Comparison of ENCODE assay signal across 14 cellular contexts in genomic region chr11:117183724-117184349, GRCh38. TPM values are rescaled to one million over a fixed set of nuclear protein-coding genes. Genes with fewer than 3 reads are reported as not detected.
A peak's percentile ranks its signal among the peaks of the same experiment; 100 is the strongest.
DNase-seq lines count a peak whose midpoint lies in the region; ATAC-seq and TF ChIP-seq lines count a peak whose summit lies in the region.
"Had no signal": no experiment of that assay in that cellular context is flagged by ENCODE, and none has a peak within 500 bp of the region (broad histone marks: within the 10 kb centered on the region; RNA-seq: fewer than 3 reads in every experiment).

No MANE protein-coding gene starts in this region.

- no peak overlapping the region for H3K27ac Mint-ChIP-seq in activated naive CD8-positive, alpha-beta T cell treated with anti-CD3 and anti-CD28 coated beads, Interleukin-2, amount 10 ng/mL, durations not matched to agents 7 days and 5 days
- no peak overlapping the region for H3K27ac Mint-ChIP-seq in activated naive CD8-positive, alpha-beta T cell treated with anti-CD3 and anti-CD28 coated beads for 36 hours
- H3K27ac Mint-ChIP-seq in endodermal cell = no peak overlapping the region

- no peak for ATAC-seq in activated naive CD8-positive, alpha-beta T cell treated with anti-CD3 and anti-CD28 coated beads, Interleukin-2, amount 10 ng/mL, durations not matched to agents 7 days and 5 days (ENCODE audit: low read depth)

- TF ChIP-seq CTCF in endodermal cell (conservative IDR thresholded peaks at IDR 0.05) (no peak), testis (IDR thresholded peaks at IDR 0.05) (no peak)

- intact Hi-C loops in testis (cut with DNase I; ENCODE audit: low total_unique reads) = no loop called here

- H3K4me1 Mint-ChIP-seq in activated naive CD8-positive, alpha-beta T cell treated with anti-CD3 and anti-CD28 coated beads, Interleukin-2, amount 10 ng/mL, durations not matched to agents 7 days and 5 days = peaks cover 15% of the 10 kb centered on the region
- peaks cover 22% of the 10 kb centered on the region for H3K4me1 Mint-ChIP-seq in activated naive CD8-positive, alpha-beta T cell treated with anti-CD3 and anti-CD28 coated beads for 36 hours
- H3K4me1 Mint-ChIP-seq in endodermal cell = peaks cover 14% of the 10 kb centered on the region

- peaks cover 28% of the 10 kb centered on the region for H3K36me3 ChIP-seq in endodermal cell (ENCODE audit: control insufficient read depth, insufficient read depth, low read length)
- H3K36me3 ChIP-seq in testis (ENCODE audit: low read depth, missing control alignments) = no peaks in the 10 kb centered on the region

- WGBS in endodermal cell (ENCODE audit: insufficient coverage in 1 of 2, insufficient read length in 1 of 2), 2 experiments = 92 to 94% methylated on average over 7 to 11 of the region's 11 CpGs
- WGBS in testis, 2 donors = 89 to 92% methylated on average over 11 of the region's 11 CpGs

- H3K4me3 ChIP-seq in endodermal cell (ENCODE audit: low read length) = no peak overlapping the region
- H3K4me3 ChIP-seq in testis = no peak overlapping the region

- TF ChIP-seq POLR2A in testis (IDR thresholded peaks at IDR 0.05) = no peak

- H3K4me1 ChIP-seq in endodermal cell (ENCODE audit: control insufficient read depth, insufficient read depth, low read length) (no peaks in the 10 kb centered on the region), testis (peaks cover 30% of the 10 kb centered on the region)

- peak; percentile 12 for DNase-seq in activated naive CD8-positive, alpha-beta T cell treated with anti-CD3 and anti-CD28 coated beads, Interleukin-2, amount 10 ng/mL, durations not matched to agents 7 days and 5 days
- no peak for DNase-seq in activated naive CD8-positive, alpha-beta T cell treated with anti-CD3 and anti-CD28 coated beads for 36 hours
- DNase-seq in endodermal cell (peak; percentile 38), testis (peak; percentile 9), NCI-H524 (lab: John Stamatoyannopoulos, UW) (no peak)
- no peak for DNase-seq in stimulated activated CD4-positive, alpha-beta T cell treated with anti-CD3 and anti-CD28 coated beads, Interleukin-2, amount 100 ng/mL, for 24 hours
- DNase-seq: activated CD4-positive, CD25-positive, alpha-beta regulatory T cell; DMS79; hippocampal formation; mesenchymal stem cell; NCI-H2081 treated with DMSO at 0.1 percent for 48 hours; stimulated activated CD4-positive, alpha-beta T cell treated with anti-CD3 and anti-CD28 coated beads, Interleukin-1b, Interleukin-23, amount 100 ng/mL, for 48 hours; stimulated activated naive CD4-positive, alpha-beta T cell had no signal

- H3K27me3 ChIP-seq in endodermal cell (ENCODE audit: control insufficient read depth, insufficient read depth, low read length, poor library complexity, severe bottlenecking) (no peaks in the 10 kb centered on the region), testis (no peaks in the 10 kb centered on the region)

- H3K9ac ChIP-seq in endodermal cell (ENCODE audit: extremely low read depth, low read length, poor library complexity, severe bottlenecking) = no peak overlapping the region

- H3K27me3 Mint-ChIP-seq in activated naive CD8-positive, alpha-beta T cell treated with anti-CD3 and anti-CD28 coated beads, Interleukin-2, amount 10 ng/mL, durations not matched to agents 7 days and 5 days = no peaks in the 10 kb centered on the region
- H3K27me3 Mint-ChIP-seq in activated naive CD8-positive, alpha-beta T cell treated with anti-CD3 and anti-CD28 coated beads for 36 hours = no peaks in the 10 kb centered on the region
- peaks cover 2% of the 10 kb centered on the region for H3K27me3 Mint-ChIP-seq in endodermal cell (ENCODE audit: insufficient read depth)

- POLR2A ChIA-PET in activated naive CD8-positive, alpha-beta T cell treated with anti-CD3 and anti-CD28 coated beads, Interleukin-2, amount 10 ng/mL, durations not matched to agents 7 days and 5 days (lab: Charles Lee) = no interaction called here

- H3K36me3 Mint-ChIP-seq in activated naive CD8-positive, alpha-beta T cell treated with anti-CD3 and anti-CD28 coated beads, Interleukin-2, amount 10 ng/mL, durations not matched to agents 7 days and 5 days = no peaks in the 10 kb centered on the region
- peaks cover 2% of the 10 kb centered on the region for H3K36me3 Mint-ChIP-seq in activated naive CD8-positive, alpha-beta T cell treated with anti-CD3 and anti-CD28 coated beads for 36 hours
- H3K36me3 Mint-ChIP-seq in endodermal cell (ENCODE audit: low read depth) = peaks cover 26% of the 10 kb centered on the region

- H3K9me3 ChIP-seq in endodermal cell (ENCODE audit: control insufficient read depth, low read length) (no peaks in the 10 kb centered on the region), testis (no peaks in the 10 kb centered on the region)

- no peaks in the 10 kb centered on the region for H3K9me3 Mint-ChIP-seq in activated naive CD8-positive, alpha-beta T cell treated with anti-CD3 and anti-CD28 coated beads, Interleukin-2, amount 10 ng/mL, durations not matched to agents 7 days and 5 days
- H3K9me3 Mint-ChIP-seq in activated naive CD8-positive, alpha-beta T cell treated with anti-CD3 and anti-CD28 coated beads for 36 hours = no peaks in the 10 kb centered on the region
- no peaks in the 10 kb centered on the region for H3K9me3 Mint-ChIP-seq in endodermal cell

- H3K27ac ChIP-seq in endodermal cell (ENCODE audit: low read depth, low read length) (no peak overlapping the region), testis (no peak overlapping the region)
- H3K27ac ChIP-seq: epithelial cell of prostate had no signal

- no peak overlapping the region for H3K4me3 Mint-ChIP-seq in activated naive CD8-positive, alpha-beta T cell treated with anti-CD3 and anti-CD28 coated beads, Interleukin-2, amount 10 ng/mL, durations not matched to agents 7 days and 5 days
- no peak overlapping the region for H3K4me3 Mint-ChIP-seq in activated naive CD8-positive, alpha-beta T cell treated with anti-CD3 and anti-CD28 coated beads for 36 hours
- no peak overlapping the region for H3K4me3 Mint-ChIP-seq in endodermal cell

RNA-seq across cellular contexts. Expression of gene SIDT2, which starts 5.3 kb away (rescaled TPM):
- total RNA-seq in activated naive CD8-positive, alpha-beta T cell treated with anti-CD3 and anti-CD28 coated beads, Interleukin-2, amount 10 ng/mL, durations not matched to agents 7 days and 5 days = 10 to 100 TPM; 34.9 to 35.0 TPM
- 1 to 10 TPM; 8.0 to 8.7 TPM for total RNA-seq in activated naive CD8-positive, alpha-beta T cell treated with anti-CD3 and anti-CD28 coated beads for 36 hours
- 10 to 100 TPM; 39.3 to 43.0 TPM for total RNA-seq in endodermal cell
- 23.7 TPM for polyA plus RNA-seq in endodermal cell (2013, experiment 1 of 2)
- 21.9 TPM for polyA plus RNA-seq in endodermal cell (2013, experiment 2 of 2)
- total RNA-seq in testis = 100 to 1,000 TPM in 1 of 2 donors, 10 to 100 TPM in 1; 93.8 to 129 TPM
- 69.5 TPM for polyA plus RNA-seq in testis (ENCODE audit: insufficient read depth, low read depth, low replicate concordance)

RNA-seq across cellular contexts. Expression of gene TAGLN, which starts 15.3 kb away (rescaled TPM):
- 1 to 10 TPM; 6.2 to 6.4 TPM for total RNA-seq in activated naive CD8-positive, alpha-beta T cell treated with anti-CD3 and anti-CD28 coated beads, Interleukin-2, amount 10 ng/mL, durations not matched to agents 7 days and 5 days
- 1 to 10 TPM; 2.0 TPM for total RNA-seq in activated naive CD8-positive, alpha-beta T cell treated with anti-CD3 and anti-CD28 coated beads for 36 hours
- total RNA-seq in endodermal cell = 100 to 1,000 TPM; 228 to 412 TPM
- polyA plus RNA-seq in endodermal cell (2013, experiment 1 of 2) = 375 TPM
- 542 TPM for polyA plus RNA-seq in endodermal cell (2013, experiment 2 of 2)
- total RNA-seq in testis = 100 to 1,000 TPM; 167 to 187 TPM
- 800 TPM for polyA plus RNA-seq in testis (ENCODE audit: insufficient read depth, low read depth, low replicate concordance)

RNA-seq across cellular contexts. Expression of gene PAFAH1B2, which starts 39.8 kb away (rescaled TPM):
- total RNA-seq in activated naive CD8-positive, alpha-beta T cell treated with anti-CD3 and anti-CD28 coated beads, Interleukin-2, amount 10 ng/mL, durations not matched to agents 7 days and 5 days = 10 to 100 TPM; 58.5 to 60.4 TPM
- 10 to 100 TPM; 67.5 to 67.6 TPM for total RNA-seq in activated naive CD8-positive, alpha-beta T cell treated with anti-CD3 and anti-CD28 coated beads for 36 hours
- total RNA-seq in endodermal cell (100 to 1,000 TPM; 114 to 115 TPM), testis (100 to 1,000 TPM; 150 to 156 TPM)
- 70.0 TPM for polyA plus RNA-seq in endodermal cell (2013, experiment 1 of 2)
- 63.5 TPM for polyA plus RNA-seq in endodermal cell (2013, experiment 2 of 2)
- polyA plus RNA-seq in testis (ENCODE audit: insufficient read depth, low read depth, low replicate concordance) = 66.5 TPM

RNA-seq across cellular contexts. Expression of gene PCSK7, which starts 48.0 kb away (rescaled TPM):
- 100 to 1,000 TPM; 191 to 195 TPM for total RNA-seq in activated naive CD8-positive, alpha-beta T cell treated with anti-CD3 and anti-CD28 coated beads, Interleukin-2, amount 10 ng/mL, durations not matched to agents 7 days and 5 days
- total RNA-seq in activated naive CD8-positive, alpha-beta T cell treated with anti-CD3 and anti-CD28 coated beads for 36 hours = 10 to 100 TPM; 85.0 to 85.9 TPM
- 10 to 100 TPM; 56.5 to 58.6 TPM for total RNA-seq in endodermal cell
- polyA plus RNA-seq in endodermal cell (2013, experiment 1 of 2) = 27.4 TPM
- 21.1 TPM for polyA plus RNA-seq in endodermal cell (2013, experiment 2 of 2)
- 10 to 100 TPM; 57.7 to 66.5 TPM for total RNA-seq in testis
- 52.0 TPM for polyA plus RNA-seq in testis (ENCODE audit: insufficient read depth, low read depth, low replicate concordance)

RNA-seq across cellular contexts. Expression of gene RNF214, which starts 48.6 kb away (rescaled TPM):
- total RNA-seq in activated naive CD8-positive, alpha-beta T cell treated with anti-CD3 and anti-CD28 coated beads, Interleukin-2, amount 10 ng/mL, durations not matched to agents 7 days and 5 days = 10 to 100 TPM; 22.6 to 26.0 TPM
- 10 to 100 TPM; 16.6 to 17.3 TPM for total RNA-seq in activated naive CD8-positive, alpha-beta T cell treated with anti-CD3 and anti-CD28 coated beads for 36 hours
- total RNA-seq in endodermal cell (10 to 100 TPM; 46.4 to 51.1 TPM), testis (10 to 100 TPM; 37.8 to 48.9 TPM)
- polyA plus RNA-seq in endodermal cell (2013, experiment 1 of 2) = 35.7 TPM
- 37.2 TPM for polyA plus RNA-seq in endodermal cell (2013, experiment 2 of 2)
- polyA plus RNA-seq in testis (ENCODE audit: insufficient read depth, low read depth, low replicate concordance) = 44.9 TPM

Comparison
In these comparisons a context has a peak if more than half of its experiments do, and no peak if none do; other contexts are left out.
1. DNase-seq: peak in activated naive CD8-positive, alpha-beta T cell treated with anti-CD3 and anti-CD28 coated beads, Interleukin-2, amount 10 ng/mL, durations not matched to agents 7 days and 5 days (single experiment), endodermal cell (single experiment) and testis (single experiment); none in activated naive CD8-positive, alpha-beta T cell treated with anti-CD3 and anti-CD28 coated beads for 36 hours (single experiment), NCI-H524 (0 of 2) and stimulated activated CD4-positive, alpha-beta T cell treated with anti-CD3 and anti-CD28 coated beads, Interleukin-2, amount 100 ng/mL, for 24 hours (0 of 2).
2. RNA of gene TAGLN, which starts 15.3 kb away (total RNA-seq): 228 to 412 TPM in endodermal cell and 167 to 187 TPM in testis; 6.2 to 6.4 TPM in activated naive CD8-positive, alpha-beta T cell treated with anti-CD3 and anti-CD28 coated beads, Interleukin-2, amount 10 ng/mL, durations not matched to agents 7 days and 5 days and 2.0 TPM in activated naive CD8-positive, alpha-beta T cell treated with anti-CD3 and anti-CD28 coated beads for 36 hours; every median in the first group is over 10 times any median in the second.